9 cellular contexts compared by ENCODE assay signal in the genomic region with DNA sequence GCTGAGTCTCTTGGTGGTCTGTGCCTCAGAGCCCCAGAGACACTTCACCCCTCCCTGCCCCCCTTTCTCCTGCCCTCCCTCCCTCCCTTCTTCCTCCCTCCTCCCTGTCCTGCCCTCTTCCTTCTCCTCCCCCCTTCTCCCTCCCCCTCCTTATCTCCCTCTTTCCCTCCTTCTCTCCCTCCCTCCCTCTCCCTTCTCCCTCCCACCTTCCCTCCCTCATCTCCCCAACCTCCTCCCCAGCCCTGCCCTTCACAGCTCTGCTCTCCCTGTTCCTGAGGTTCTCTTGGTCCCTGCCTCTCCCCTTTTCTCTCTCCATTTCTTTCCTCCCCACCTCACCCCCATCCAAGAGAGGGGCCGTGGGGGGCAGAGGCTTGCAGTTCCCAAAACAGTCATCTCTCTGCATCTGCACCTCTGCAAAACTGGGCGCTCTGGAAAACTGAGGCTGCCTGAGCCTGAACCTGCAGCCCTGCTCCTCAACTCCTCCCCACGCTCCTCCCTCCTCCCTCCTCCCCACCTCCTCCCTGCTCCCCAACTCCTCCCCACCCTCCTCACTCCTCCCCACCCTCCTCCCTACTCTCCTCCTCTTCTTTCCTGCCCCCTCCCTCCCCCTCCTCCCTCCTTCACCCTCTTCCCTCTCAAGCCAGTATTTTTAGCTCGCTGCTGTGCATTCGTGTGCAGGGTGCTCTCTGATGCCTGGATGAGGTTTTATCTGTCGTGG.
A peak's percentile ranks its signal among the peaks of the same experiment; 100 is the strongest.
DNase-seq lines count a peak whose midpoint lies in the region; ATAC-seq, FAIRE-seq and TF ChIP-seq lines count a peak whose summit lies in the region.
"Had no signal": no experiment of that assay in that cellular context is flagged by ENCODE, and none has a peak within 500 bp of the region (broad histone marks: within the 10 kb centered on the region; RNA-seq: fewer than 3 reads in every experiment).

No MANE protein-coding gene starts in this region.

- H3K36me3 ChIP-seq in Panc1 (ENCODE audit: control insufficient read depth, insufficient read depth, low read length), result no peaks in the 10 kb centered on the region
- H3K36me3 ChIP-seq in neuron (ENCODE audit: insufficient read depth, low read length), result no peaks in the 10 kb centered on the region

- no peaks in the 10 kb centered on the region for H3K27me3 ChIP-seq in Panc1 (ENCODE audit: control insufficient read depth, insufficient read depth, low read length)
- H3K27me3 ChIP-seq in neuron (ENCODE audit: insufficient read depth, low read length), result no peaks in the 10 kb centered on the region

- H3K27ac ChIP-seq in A549, result peak overlapping the region; percentile 71 to 84
- H3K27ac ChIP-seq in Panc1 (ENCODE audit: low read length), result peak overlapping the region; percentile 69

- H3K9me3 ChIP-seq in A549 (no peaks in the 10 kb centered on the region), Panc1 (ENCODE audit: control insufficient read depth, insufficient read depth, low read depth, low read length) (no peaks in the 10 kb centered on the region), neuron (ENCODE audit: low read length) (no peaks in the 10 kb centered on the region)

- peaks cover 52% of the 10 kb centered on the region for H3K4me1 ChIP-seq in A549
- H3K4me1 ChIP-seq in Panc1 (ENCODE audit: control insufficient read depth, insufficient read depth, low read length), result peaks cover 47% of the 10 kb centered on the region
- peaks cover 38% of the 10 kb centered on the region for H3K4me1 ChIP-seq in neuron (ENCODE audit: insufficient read depth, low read length)

- H3K4me2 ChIP-seq in A549, result peak overlapping the region; percentile 23; the same call in 2 of the 3 replicates

- no peak for FAIRE-seq in A549 (lab: Jason Lieb, UNC)

- intact Hi-C loops in Panc1 (cut with micrococcal nuclease; ENCODE audit: unreplicated experiment), result no loop called here

- 55% methylated on average over 6 of the region's 6 CpGs for WGBS in A549 (ENCODE audit: missing lambda C conversion rate)

- TF ChIP-seq RAD21 in A549 (conservative IDR thresholded peaks at IDR 0.05 in 1 of 2, IDR thresholded peaks at IDR 0.05 in 1 of 2), result no peak

- no peak overlapping the region for H2AFZ ChIP-seq in neuron (ENCODE audit: low read depth, low read length)

- no peak for TF ChIP-seq POLR2A in A549 (IDR thresholded peaks at IDR 0.05; ENCODE audit: low read length)

- no peak overlapping the region for H3K4me3 ChIP-seq in A549
- H3K4me3 ChIP-seq in Panc1 (ENCODE audit: low read depth in 2 of 2, low read length in 2 of 2), result no peak overlapping the region
- H3K4me3 ChIP-seq in fibroblast of pulmonary artery (replicated peaks; ENCODE audit: low read depth, low read length), result no peak overlapping the region
- H3K4me3 ChIP-seq in neuron (ENCODE audit: low read length), result peak overlapping the region; percentile 19

- ATAC-seq in A549 (peak in 1 of 2 experiments; percentile 3; a peak in 1 of 6 replicates), Panc1 (0 out of 2 replicates have a peak, but pooled peaks have one; percentile 27), HG03521 (IDR thresholded peaks at IDR 0.05; ENCODE audit: unreplicated experiment) (no peak), HG02623 (IDR thresholded peaks at IDR 0.05; ENCODE audit: unreplicated experiment) (no peak)

- CTCF ChIA-PET in A549 (lab: Yijun Ruan, JAX) (no interaction called here), Panc1 (lab: Charles Lee) (no interaction called here)

- POLR2A ChIA-PET in A549 (lab: Yijun Ruan, JAX) (no interaction called here), Panc1 (lab: Charles Lee) (no interaction called here)

- peak in 1 of 2 experiments; percentile 52 for DNase-seq in A549 (ENCODE audit: low read depth in 1 of 2, low spot score in 1 of 2)
- no peak for DNase-seq in Panc1 (ENCODE audit: low read depth, low spot score)
- peak; percentile 34 for DNase-seq in fibroblast of pulmonary artery (ENCODE audit: low read depth)
- DNase-seq in NCI-H1092 (lab: John Stamatoyannopoulos, UW), result no peak
- no peak for DNase-seq in NCI-H446 (lab: John Stamatoyannopoulos, UW)
- DNase-seq: NCI-H1048 had no signal

- BruUV-seq in Panc1 (replicated peaks; lab: Mats Ljungman, UMichigan), result no TSS peak

- TF ChIP-seq CTCF in A549 (IDR thresholded peaks at IDR 0.05) (no peak), Panc1 (IDR thresholded peaks at IDR 0.05) (no peak), fibroblast of pulmonary artery (IDR thresholded peaks at IDR 0.05; ENCODE audit: low read length, missing control alignments) (no peak)

- TF ChIP-seq EP300 in A549 (IDR thresholded peaks at IDR 0.05), result no peak

- in situ Hi-C loops in Panc1 (cut with HindIII; ENCODE audit: low pct_unique_long_range_greater_than_20kb, low sequenced_read_pairs), result no loop called here

TF ChIP-seq in A549, 52 proteins besides CTCF, POLR2A, EP300 and RAD21:
- TF ChIP-seq RCOR1 (IDR thresholded peaks at IDR 0.05; ENCODE audit: low read depth, low read length) (no peak), ESRRA (IDR thresholded peaks at IDR 0.05; ENCODE audit: borderline replicate concordance, low read length) (no peak), PHF8 (IDR thresholded peaks at IDR 0.05; ENCODE audit: borderline replicate concordance, low read depth) (no peak), RNF2 (IDR thresholded peaks at IDR 0.05; ENCODE audit: borderline replicate concordance, low read depth) (no peak), FOSB (CRISPR knock-in tag; IDR thresholded peaks at IDR 0.05) (no peak)
- TF ChIP-seq, protein P1, sequence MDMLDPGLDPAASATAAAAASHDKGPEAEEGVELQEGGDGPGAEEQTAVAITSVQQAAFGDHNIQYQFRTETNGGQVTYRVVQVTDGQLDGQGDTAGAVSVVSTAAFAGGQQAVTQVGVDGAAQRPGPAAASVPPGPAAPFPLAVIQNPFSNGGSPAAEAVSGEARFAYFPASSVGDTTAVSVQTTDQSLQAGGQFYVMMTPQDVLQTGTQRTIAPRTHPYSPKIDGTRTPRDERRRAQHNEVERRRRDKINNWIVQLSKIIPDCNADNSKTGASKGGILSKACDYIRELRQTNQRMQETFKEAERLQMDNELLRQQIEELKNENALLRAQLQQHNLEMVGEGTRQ (IDR thresholded peaks at IDR 0.05), result no peak
- TF ChIP-seq, protein P2, sequence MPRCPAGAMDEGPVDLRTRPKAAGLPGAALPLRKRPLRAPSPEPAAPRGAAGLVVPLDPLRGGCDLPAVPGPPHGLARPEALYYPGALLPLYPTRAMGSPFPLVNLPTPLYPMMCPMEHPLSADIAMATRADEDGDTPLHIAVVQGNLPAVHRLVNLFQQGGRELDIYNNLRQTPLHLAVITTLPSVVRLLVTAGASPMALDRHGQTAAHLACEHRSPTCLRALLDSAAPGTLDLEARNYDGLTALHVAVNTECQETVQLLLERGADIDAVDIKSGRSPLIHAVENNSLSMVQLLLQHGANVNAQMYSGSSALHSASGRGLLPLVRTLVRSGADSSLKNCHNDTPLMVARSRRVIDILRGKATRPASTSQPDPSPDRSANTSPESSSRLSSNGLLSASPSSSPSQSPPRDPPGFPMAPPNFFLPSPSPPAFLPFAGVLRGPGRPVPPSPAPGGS (IDR thresholded peaks at IDR 0.05), result no peak
TF ChIP-seq in A549: peak in this region for 0.
